1 cellular context compared by ENCODE assay signal in genomic region chr11:120674537-120674936, GRCh38.
TF ChIP-seq lines count a peak whose summit lies in the region.

No MANE protein-coding gene starts in this region.

TF ChIP-seq in HepG2, 621 proteins besides CTCF, POLR2A, EP300 and RAD21 (continued from another document and continues in another):
- no peak for TF ChIP-seq CENPX (CRISPR knock-in tag; IDR thresholded peaks at IDR 0.05)
- TF ChIP-seq ZMYM2 (CRISPR knock-in tag; IDR thresholded peaks at IDR 0.05): no peak
- TF ChIP-seq RXRA (CRISPR knock-in tag; IDR thresholded peaks at IDR 0.05): no peak; the same call in 1 of the 2 replicates
- peak; percentile 84; the same call in 1 of the 2 replicates for TF ChIP-seq NCOR1 (IDR thresholded peaks at IDR 0.05; ENCODE audit: borderline replicate concordance, low read length)
- no peak for TF ChIP-seq ZFP1 (CRISPR knock-in tag; IDR thresholded peaks at IDR 0.05)
- no peak for TF ChIP-seq ZNF768 (CRISPR knock-in tag; IDR thresholded peaks at IDR 0.05)
- TF ChIP-seq PLRG1 (conservative IDR thresholded peaks at IDR 0.05): no peak
- no peak for TF ChIP-seq GTF3A (CRISPR knock-in tag; conservative IDR thresholded peaks at IDR 0.05)
- TF ChIP-seq IRF2 (CRISPR knock-in tag; IDR thresholded peaks at IDR 0.05): 0 out of 2 replicates have a peak, but pooled peaks have one; percentile 15
- TF ChIP-seq ZNF468 (CRISPR knock-in tag; IDR thresholded peaks at IDR 0.05): no peak
- TF ChIP-seq REXO4 (CRISPR knock-in tag; IDR thresholded peaks at IDR 0.05; ENCODE audit: borderline replicate concordance): no peak
- TF ChIP-seq TFDP2 (CRISPR knock-in tag; IDR thresholded peaks at IDR 0.05): 0 out of 2 replicates have a peak, but pooled peaks have one; percentile 32
- no peak for TF ChIP-seq ATF6 (CRISPR knock-in tag; conservative IDR thresholded peaks at IDR 0.05)
- no peak for TF ChIP-seq LBX2 (CRISPR knock-in tag; IDR thresholded peaks at IDR 0.05; ENCODE audit: borderline replicate concordance)
- no peak for TF ChIP-seq CSRNP2 (CRISPR knock-in tag; conservative IDR thresholded peaks at IDR 0.05; ENCODE audit: low read depth)
- TF ChIP-seq ZBTB46 (CRISPR knock-in tag; IDR thresholded peaks at IDR 0.05; ENCODE audit: borderline replicate concordance): no peak
- TF ChIP-seq CAMTA2 (CRISPR knock-in tag; IDR thresholded peaks at IDR 0.05; ENCODE audit: borderline replicate concordance): no peak
- no peak for TF ChIP-seq ZFP36L2 (CRISPR knock-in tag; IDR thresholded peaks at IDR 0.05)
- TF ChIP-seq ZNF740 (CRISPR knock-in tag; IDR thresholded peaks at IDR 0.05): no peak
- TF ChIP-seq ZNF790 (CRISPR knock-in tag; IDR thresholded peaks at IDR 0.05; ENCODE audit: borderline replicate concordance): no peak
- no peak for TF ChIP-seq CREB3 (CRISPR knock-in tag; IDR thresholded peaks at IDR 0.05)
- no peak for TF ChIP-seq ZFP36 (IDR thresholded peaks at IDR 0.05; ENCODE audit: borderline replicate concordance, low read depth, low read length, partially characterized antibody)
- no peak for TF ChIP-seq RFXANK (CRISPR knock-in tag; IDR thresholded peaks at IDR 0.05)
- no peak for TF ChIP-seq FOXO4 (CRISPR knock-in tag; conservative IDR thresholded peaks at IDR 0.05)
- no peak for TF ChIP-seq HOXA7 (CRISPR knock-in tag; IDR thresholded peaks at IDR 0.05)
- TF ChIP-seq ZNF263 (CRISPR knock-in tag; IDR thresholded peaks at IDR 0.05): no peak
- no peak for TF ChIP-seq GPN1 (CRISPR knock-in tag; IDR thresholded peaks at IDR 0.05; ENCODE audit: borderline replicate concordance)
- TF ChIP-seq ZNF234 (CRISPR knock-in tag; conservative IDR thresholded peaks at IDR 0.05): no peak
- no peak for TF ChIP-seq SMAD9 (CRISPR knock-in tag; IDR thresholded peaks at IDR 0.05)
- TF ChIP-seq KDM5B (CRISPR knock-in tag; IDR thresholded peaks at IDR 0.05; ENCODE audit: borderline replicate concordance): no peak
- TF ChIP-seq TSC22D2 (CRISPR knock-in tag; IDR thresholded peaks at IDR 0.05; ENCODE audit: borderline replicate concordance): no peak
- TF ChIP-seq NRL (CRISPR knock-in tag; IDR thresholded peaks at IDR 0.05; ENCODE audit: borderline replicate concordance): no peak
- TF ChIP-seq ZNF496 (CRISPR knock-in tag; IDR thresholded peaks at IDR 0.05; ENCODE audit: insufficient replicate concordance): no peak
- no peak for TF ChIP-seq ZFYVE20 (CRISPR knock-in tag; IDR thresholded peaks at IDR 0.05; ENCODE audit: borderline replicate concordance, low read depth)
- no peak for TF ChIP-seq TOPORS (CRISPR knock-in tag; IDR thresholded peaks at IDR 0.05)
- no peak for TF ChIP-seq HNF1A (IDR thresholded peaks at IDR 0.05; ENCODE audit: low read depth)
- no peak for TF ChIP-seq HNF1A (CRISPR knock-in tag; IDR thresholded peaks at IDR 0.05; ENCODE audit: borderline replicate concordance)
- no peak for TF ChIP-seq SIX1 (CRISPR knock-in tag; IDR thresholded peaks at IDR 0.05; ENCODE audit: borderline replicate concordance)
- no peak for TF ChIP-seq NFKB2 (CRISPR knock-in tag; IDR thresholded peaks at IDR 0.05; ENCODE audit: borderline replicate concordance)
- no peak for TF ChIP-seq SIN3B (IDR thresholded peaks at IDR 0.05; ENCODE audit: low read length)
- 0 out of 2 replicates have a peak, but pooled peaks have one; percentile 20 for TF ChIP-seq ZNF574 (CRISPR knock-in tag; IDR thresholded peaks at IDR 0.05)
- TF ChIP-seq DNMT1 (CRISPR knock-in tag; IDR thresholded peaks at IDR 0.05): no peak
- TF ChIP-seq ZFAT (CRISPR knock-in tag; conservative IDR thresholded peaks at IDR 0.05): no peak
- TF ChIP-seq SMYD3 (CRISPR knock-in tag; IDR thresholded peaks at IDR 0.05): no peak
- TF ChIP-seq HNRNPH1 (optimal IDR thresholded peaks at IDR 0.05; ENCODE audit: low read depth, low read length): no peak
- TF ChIP-seq CHCHD3 (CRISPR knock-in tag; IDR thresholded peaks at IDR 0.05): no peak
- no peak for TF ChIP-seq ZNF121 (CRISPR knock-in tag; IDR thresholded peaks at IDR 0.05)
- no peak for TF ChIP-seq MBD4 (IDR thresholded peaks at IDR 0.05; ENCODE audit: borderline replicate concordance, low read length)
- TF ChIP-seq CENPT (CRISPR knock-in tag; IDR thresholded peaks at IDR 0.05; ENCODE audit: low read depth): no peak
- 0 out of 2 replicates have a peak, but pooled peaks have one; percentile 22 for TF ChIP-seq BRF2 (CRISPR knock-in tag; IDR thresholded peaks at IDR 0.05)
